1 cellular context compared by ENCODE assay signal in genomic region chr1:195664628-195665027, GRCh38.
TF ChIP-seq lines count a peak whose summit lies in the region.

No MANE protein-coding gene starts in this region.

TF ChIP-seq in GM23338, 12 proteins besides CTCF, POLR2A, EP300 and RAD21 (continued from another document):
- no peak for TF ChIP-seq NANOG (IDR thresholded peaks at IDR 0.05; ENCODE audit: borderline replicate concordance)
- no peak for TF ChIP-seq POLR2AphosphoS5 (IDR thresholded peaks at IDR 0.05; ENCODE audit: low read depth)
- TF ChIP-seq STAT1 (IDR thresholded peaks at IDR 0.05; ENCODE audit: unreplicated experiment) = no peak
- TF ChIP-seq ZNF331 (CRISPR knock-in tag; IDR thresholded peaks at IDR 0.05; ENCODE audit: low read depth) = no peak
- TF ChIP-seq EZH2phosphoT487 (IDR thresholded peaks at IDR 0.05; ENCODE audit: unreplicated experiment) = no peak
- TF ChIP-seq CREB1 (CRISPR knock-in tag; IDR thresholded peaks at IDR 0.05; ENCODE audit: low read depth) = no peak
- TF ChIP-seq ETS1 (IDR thresholded peaks at IDR 0.05) = no peak
- no peak for TF ChIP-seq JUNB (IDR thresholded peaks at IDR 0.05; ENCODE audit: unreplicated experiment)
